Comparison of ENCODE assay signal across 8 cellular contexts in genomic region chr11:9015677-9016076, GRCh38. TPM values are rescaled to one million over a fixed set of nuclear protein-coding genes. Genes with fewer than 3 reads are reported as not detected.
DNase-seq lines count a peak whose midpoint lies in the region; ATAC-seq and TF ChIP-seq lines count a peak whose summit lies in the region.

No MANE protein-coding gene starts in this region.

- no peak overlapping the region for H2AFZ ChIP-seq in MM.1S (ENCODE audit: low read length)

- H3F3A ChIP-seq in MM.1S (ENCODE audit: insufficient read depth, low read length): no peaks in the 10 kb centered on the region

- no peaks in the 10 kb centered on the region for H3K36me3 Mint-ChIP-seq in Caco-2 (ENCODE audit: insufficient read depth, unreplicated experiment)
- no peaks in the 10 kb centered on the region for H3K36me3 Mint-ChIP-seq in activated naive CD4-positive, alpha-beta T cell treated with anti-CD3 and anti-CD28 coated beads, Interleukin-2, amount 50 U/mL, for 72 hours
- no peaks in the 10 kb centered on the region for H3K36me3 Mint-ChIP-seq in progenitor cell of endocrine pancreas (ENCODE audit: insufficient read depth)

- H3K27me3 ChIP-seq in Caco-2 (replicated peaks; ENCODE audit: control insufficient read depth, insufficient read depth, low read length): no peaks in the 10 kb centered on the region
- no peaks in the 10 kb centered on the region for H3K27me3 ChIP-seq in MM.1S (replicated peaks; ENCODE audit: insufficient read depth, low read length)

- H3K9ac ChIP-seq in MM.1S (ENCODE audit: low read length): no peak overlapping the region
- H3K9ac ChIP-seq in SK-N-MC (ENCODE audit: insufficient read length): no peak overlapping the region

- H3K27ac Mint-ChIP-seq in Caco-2 (ENCODE audit: unreplicated experiment) (no peak overlapping the region), progenitor cell of endocrine pancreas (no peak overlapping the region)
- H3K27ac Mint-ChIP-seq in activated naive CD4-positive, alpha-beta T cell treated with anti-CD3 and anti-CD28 coated beads, Interleukin-2, amount 50 U/mL, for 72 hours: no peak overlapping the region

- no peak overlapping the region for H3K4me3 Mint-ChIP-seq in Caco-2 (ENCODE audit: unreplicated experiment)
- no peak overlapping the region for H3K4me3 Mint-ChIP-seq in progenitor cell of endocrine pancreas (ENCODE audit: low read depth)

- no peaks in the 10 kb centered on the region for H4K20me1 ChIP-seq in MM.1S (ENCODE audit: insufficient read depth, low read length)

- no peak overlapping the region for H3K27ac ChIP-seq in MM.1S (ENCODE audit: low read length)
- no peak overlapping the region for H3K27ac ChIP-seq in SK-N-MC

- H3K9me2 ChIP-seq in MM.1S (replicated peaks; ENCODE audit: insufficient read depth, low read length): no peaks in the 10 kb centered on the region

- H3K9me3 ChIP-seq in Caco-2: no peaks in the 10 kb centered on the region
- no peaks in the 10 kb centered on the region for H3K9me3 ChIP-seq in MM.1S (replicated peaks; ENCODE audit: insufficient read depth, low read length)
- no peaks in the 10 kb centered on the region for H3K9me3 ChIP-seq in SK-N-MC (ENCODE audit: low read depth, low read length)

- POLR2A ChIA-PET in Caco-2 (lab: Charles Lee): no interaction called here

- H3K79me2 ChIP-seq in MM.1S (ENCODE audit: low read length): no peaks in the 10 kb centered on the region

- H3K4me1 ChIP-seq in Caco-2 (no peaks in the 10 kb centered on the region), MM.1S (ENCODE audit: low read length) (no peaks in the 10 kb centered on the region; the same call in 1 of the 2 replicates)

- CTCF ChIA-PET in Caco-2 (lab: Charles Lee): interaction anchor here (0.6 to 5.4 kb wide), 17 partner anchors 10 to 491 kb away, joined by 3 to 110 read pairs (median 4); partner anchors contain the start of gene NRIP3

- peak; percentile 74 for DNase-seq in Caco-2
- DNase-seq in MM.1S: peak; percentile 83
- DNase-seq in SK-N-MC (ENCODE audit: low read depth, low spot score): peak; percentile 32
- peak in 1 of 2 donors; percentile 56 for DNase-seq in activated naive CD4-positive, alpha-beta T cell treated with anti-CD3 and anti-CD28 coated beads, Interleukin-2, amount 50 U/mL, for 72 hours (ENCODE audit: low spot score in 2 of 2)
- DNase-seq in Right ventricle myocardium superior: peak; percentile 51
- DNase-seq in progenitor cell of endocrine pancreas (ENCODE audit: low spot score, unreplicated experiment): peak; percentile 30

- BruUV-seq in Caco-2 (replicated peaks; lab: Mats Ljungman, UMichigan): no TSS peak

- H3K4me3 ChIP-seq in Caco-2 (ENCODE audit: low read depth, low read length) (no peak overlapping the region), MM.1S (ENCODE audit: low read length) (no peak overlapping the region), SK-N-MC (no peak overlapping the region)

- TF ChIP-seq CTCF in Caco-2 (IDR thresholded peaks at IDR 0.05; ENCODE audit: insufficient read depth in 1 of 2, low read depth in 1 of 2, low read length in 1 of 2, severe bottlenecking in 1 of 2, unreplicated experiment in 1 of 2) (peak; percentile 72 to 88), MM.1S (IDR thresholded peaks at IDR 0.05; ENCODE audit: low read length) (peak; percentile 83), progenitor cell of endocrine pancreas (IDR thresholded peaks at IDR 0.05; ENCODE audit: unreplicated experiment) (peak; percentile 84)

- H3K4me1 Mint-ChIP-seq in Caco-2 (ENCODE audit: low read depth, unreplicated experiment): no peaks in the 10 kb centered on the region
- H3K4me1 Mint-ChIP-seq in progenitor cell of endocrine pancreas (ENCODE audit: low read depth): no peaks in the 10 kb centered on the region

- H3K36me3 ChIP-seq in Caco-2 (ENCODE audit: control insufficient read depth, insufficient read depth, low read length) (no peaks in the 10 kb centered on the region), MM.1S (replicated peaks; ENCODE audit: insufficient read depth, low read length) (no peaks in the 10 kb centered on the region), SK-N-MC (ENCODE audit: insufficient read depth, low read length) (no peaks in the 10 kb centered on the region)

- intact Hi-C loops in Caco-2 (cut with micrococcal nuclease; ENCODE audit: unreplicated experiment): loop anchor here (1.0 to 5.0 kb wide), 5 partner anchors 52 to 491 kb away; no protein-coding TSS in a partner anchor
- intact Hi-C loops in Right ventricle myocardium superior (cut with DNase I): loop anchor here (2.0 to 10.0 kb wide), 2 partner anchors 121 to 489 kb away; no protein-coding TSS in a partner anchor

- peak; percentile 68 for ATAC-seq in GM21526 (IDR thresholded peaks at IDR 0.05; ENCODE audit: low FRiP score, unreplicated experiment)
- peak; percentile 84 to 86 for ATAC-seq in activated naive CD4-positive, alpha-beta T cell treated with anti-CD3 and anti-CD28 coated beads, Interleukin-2, amount 50 U/mL, for 72 hours
- peak; percentile 88 for ATAC-seq in Right ventricle myocardium superior (ENCODE audit: poor library complexity)
- no peak for ATAC-seq in GM19463 (IDR thresholded peaks at IDR 0.05; ENCODE audit: unreplicated experiment)

- H3K4me2 ChIP-seq in MM.1S (ENCODE audit: low read depth, low read length): no peak overlapping the region

- peaks cover 2% of the 10 kb centered on the region for H3K27me3 Mint-ChIP-seq in Caco-2 (ENCODE audit: insufficient read depth, unreplicated experiment)
- peaks cover 8% of the 10 kb centered on the region for H3K27me3 Mint-ChIP-seq in progenitor cell of endocrine pancreas

- H3K9me3 Mint-ChIP-seq in Caco-2 (ENCODE audit: unreplicated experiment) (no peaks in the 10 kb centered on the region), progenitor cell of endocrine pancreas (ENCODE audit: low read depth) (peaks cover 6% of the 10 kb centered on the region)
- H3K9me3 Mint-ChIP-seq in activated naive CD4-positive, alpha-beta T cell treated with anti-CD3 and anti-CD28 coated beads, Interleukin-2, amount 50 U/mL, for 72 hours: no peaks in the 10 kb centered on the region

RNA-seq across cellular contexts. Expression of gene NRIP3, which starts 11.9 kb away (rescaled TPM):
- total RNA-seq in Caco-2 (2022) (10.0 and 13.0 TPM in 2 replicates), Right ventricle myocardium superior (1.0 TPM), progenitor cell of endocrine pancreas (0.33 and 0.65 TPM in 2 replicates)
- 1 to 10 TPM; 2.3 to 3.0 TPM for total RNA-seq in activated naive CD4-positive, alpha-beta T cell treated with anti-CD3 and anti-CD28 coated beads, Interleukin-2, amount 50 U/mL, for 72 hours

RNA-seq across cellular contexts. Expression of gene TMEM9B, which starts 51.4 kb away (rescaled TPM):
- total RNA-seq in Caco-2 (2022): 26.0 and 29.6 TPM in 2 replicates
- total RNA-seq in activated naive CD4-positive, alpha-beta T cell treated with anti-CD3 and anti-CD28 coated beads, Interleukin-2, amount 50 U/mL, for 72 hours: 10 to 100 TPM; 13.2 to 21.6 TPM
- 39.7 TPM for total RNA-seq in Right ventricle myocardium superior
- 20.4 and 21.2 TPM in 2 replicates for total RNA-seq in progenitor cell of endocrine pancreas
